ENCODE assay signal across 16 cellular contexts in the genomic region with DNA sequence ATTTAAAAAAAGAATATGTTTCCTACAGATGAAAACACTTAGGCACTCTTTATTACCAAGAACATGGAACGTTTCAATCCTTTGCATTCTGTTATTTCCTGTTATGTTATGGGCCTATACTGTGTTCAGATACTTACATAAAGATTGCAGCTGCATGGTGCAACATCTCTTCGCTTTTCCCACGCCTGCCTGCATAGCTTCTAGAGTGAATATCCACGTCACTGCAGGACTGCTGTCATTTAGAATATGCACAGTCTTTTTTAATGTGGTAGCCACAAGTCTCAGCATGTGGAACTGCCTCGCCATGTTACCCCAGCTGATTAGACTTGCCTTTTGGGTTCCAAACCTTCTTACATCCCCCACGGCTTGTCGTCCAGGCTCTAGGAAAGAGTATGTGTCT.
DNase-seq lines count a peak whose midpoint lies in the region; ATAC-seq and TF ChIP-seq lines count a peak whose summit lies in the region.
"Had no signal": no experiment of that assay in that cellular context is flagged by ENCODE, and none has a peak within 500 bp of the region (broad histone marks: within the 10 kb centered on the region; RNA-seq: fewer than 3 reads in every experiment).

No MANE protein-coding gene starts in this region.

- H3K4me3 ChIP-seq in GM23338 = no peak overlapping the region
- no peak overlapping the region for H3K4me3 ChIP-seq in fibroblast of villous mesenchyme (ENCODE audit: low read depth, low read length)
- H3K4me3 ChIP-seq: GM23248 had no signal

- no peak overlapping the region for H2AFZ ChIP-seq in GM23338
- H2AFZ ChIP-seq: GM23248 had no signal

- DNase-seq in GM23338 (ENCODE audit: low spot score) (no peak), SK-N-DZ (ENCODE audit: low spot score) (peak; percentile 15), fibroblast of villous mesenchyme (ENCODE audit: low read depth) (peak; percentile 61), NCI-H748 treated with DMSO at 0.1 percent for 48 hours (lab: John Stamatoyannopoulos, UW) (no peak), NCI-H1105 treated with DMSO at 0.1 percent for 48 hours (lab: John Stamatoyannopoulos, UW) (no peak)
- no peak for DNase-seq in stimulated activated effector memory CD8-positive, alpha-beta T cell treated with anti-CD3 and anti-CD28 coated beads, Interleukin-12 subunit alpha, Interleukin-12 subunit beta, amount 100 ng/mL, for 72 hours (ENCODE audit: low spot score in 2 of 2)
- DNase-seq: ACHN; AML-193; Caco-2; CD4-positive, alpha-beta T cell; GM23248; HCEC 1CT; HFFc6; IMR-90 had no signal

- H3K36me3 ChIP-seq in GM23338 (ENCODE audit: insufficient read depth) = no peaks in the 10 kb centered on the region

- H3K4me1 ChIP-seq in GM23338 (ENCODE audit: insufficient read depth) = no peaks in the 10 kb centered on the region

- ATAC-seq in GM23338 (no peak), HG03469 (IDR thresholded peaks at IDR 0.05; ENCODE audit: unreplicated experiment) (no peak)
- no peak for ATAC-seq in stimulated activated effector memory CD8-positive, alpha-beta T cell treated with anti-CD3 and anti-CD28 coated beads, Interleukin-12 subunit alpha, Interleukin-12 subunit beta, amount 100 ng/mL, for 72 hours

- no peaks in the 10 kb centered on the region for H3F3A ChIP-seq in GM23338 (replicated peaks; ENCODE audit: low read depth)

- peaks cover 10% of the 10 kb centered on the region for H3K4me1 Mint-ChIP-seq in GM23338
- no peaks in the 10 kb centered on the region for H3K4me1 Mint-ChIP-seq in stimulated activated effector memory CD8-positive, alpha-beta T cell treated with anti-CD3 and anti-CD28 coated beads, Interleukin-12 subunit alpha, Interleukin-12 subunit beta, amount 100 ng/mL, for 72 hours

- no peaks in the 10 kb centered on the region for H3K36me3 Mint-ChIP-seq in GM23338 (ENCODE audit: low read depth)
- peaks cover 9% of the 10 kb centered on the region for H3K36me3 Mint-ChIP-seq in stimulated activated effector memory CD8-positive, alpha-beta T cell treated with anti-CD3 and anti-CD28 coated beads, Interleukin-12 subunit alpha, Interleukin-12 subunit beta, amount 100 ng/mL, for 72 hours

- H3K27me3 Mint-ChIP-seq in GM23338 (ENCODE audit: insufficient read depth, low read depth, poor library complexity) = peaks cover 2% of the 10 kb centered on the region
- H3K27me3 Mint-ChIP-seq: CD4-positive, alpha-beta T cell had no signal

- no peaks in the 10 kb centered on the region for H3K9me3 Mint-ChIP-seq in GM23338
- no peaks in the 10 kb centered on the region for H3K9me3 Mint-ChIP-seq in stimulated activated effector memory CD8-positive, alpha-beta T cell treated with anti-CD3 and anti-CD28 coated beads, Interleukin-12 subunit alpha, Interleukin-12 subunit beta, amount 100 ng/mL, for 72 hours
- H3K9me3 Mint-ChIP-seq: CD4-positive, alpha-beta T cell; HFFc6 had no signal

- TF ChIP-seq CTCF in GM23338 (conservative IDR thresholded peaks at IDR 0.05; ENCODE audit: low read depth in 2 of 2) = no peak
- no peak for TF ChIP-seq CTCF in fibroblast of villous mesenchyme (IDR thresholded peaks at IDR 0.05; ENCODE audit: insufficient read depth, low read depth, low read length)

- no peak overlapping the region for H3K27ac ChIP-seq in GM23338 (ENCODE audit: low read depth)
- H3K27ac ChIP-seq: C4-2B, GM23248 had no signal

- no peaks in the 10 kb centered on the region; the same call in 1 of the 2 replicates for H3K9me2 ChIP-seq in GM23338 (ENCODE audit: insufficient read depth)

- H3K79me2 ChIP-seq in GM23338 (replicated peaks; ENCODE audit: insufficient read depth) = no peaks in the 10 kb centered on the region

- no peak overlapping the region for H3K4me2 ChIP-seq in GM23338

- H4K20me1 ChIP-seq in GM23338 (replicated peaks; ENCODE audit: insufficient read depth) = no peaks in the 10 kb centered on the region

- peak overlapping the region; percentile 50; the same call in 1 of the 2 replicates for H3K27ac Mint-ChIP-seq in GM23338
- peak overlapping the region; percentile 5 for H3K27ac Mint-ChIP-seq in stimulated activated effector memory CD8-positive, alpha-beta T cell treated with anti-CD3 and anti-CD28 coated beads, Interleukin-12 subunit alpha, Interleukin-12 subunit beta, amount 100 ng/mL, for 72 hours
- H3K27ac Mint-ChIP-seq: CD4-positive, alpha-beta T cell; HFFc6 had no signal

- no peak overlapping the region for H3K4me3 Mint-ChIP-seq in GM23338
- H3K4me3 Mint-ChIP-seq in stimulated activated effector memory CD8-positive, alpha-beta T cell treated with anti-CD3 and anti-CD28 coated beads, Interleukin-12 subunit alpha, Interleukin-12 subunit beta, amount 100 ng/mL, for 72 hours = no peak overlapping the region
- H3K4me3 Mint-ChIP-seq: CD4-positive, alpha-beta T cell; HFFc6 had no signal

- no peaks in the 10 kb centered on the region for H3K27me3 ChIP-seq in GM23338 (ENCODE audit: insufficient read depth)

TF ChIP-seq in GM23338, 12 proteins besides CTCF, POLR2A, EP300 and RAD21:
- TF ChIP-seq CREB1 (CRISPR knock-in tag; IDR thresholded peaks at IDR 0.05; ENCODE audit: low read depth) (no peak), JUNB (IDR thresholded peaks at IDR 0.05; ENCODE audit: unreplicated experiment) (no peak), ZNF114 (CRISPR knock-in tag; IDR thresholded peaks at IDR 0.05) (no peak), POLR2AphosphoS5 (IDR thresholded peaks at IDR 0.05; ENCODE audit: low read depth) (no peak)
- TF ChIP-seq, protein P1, sequence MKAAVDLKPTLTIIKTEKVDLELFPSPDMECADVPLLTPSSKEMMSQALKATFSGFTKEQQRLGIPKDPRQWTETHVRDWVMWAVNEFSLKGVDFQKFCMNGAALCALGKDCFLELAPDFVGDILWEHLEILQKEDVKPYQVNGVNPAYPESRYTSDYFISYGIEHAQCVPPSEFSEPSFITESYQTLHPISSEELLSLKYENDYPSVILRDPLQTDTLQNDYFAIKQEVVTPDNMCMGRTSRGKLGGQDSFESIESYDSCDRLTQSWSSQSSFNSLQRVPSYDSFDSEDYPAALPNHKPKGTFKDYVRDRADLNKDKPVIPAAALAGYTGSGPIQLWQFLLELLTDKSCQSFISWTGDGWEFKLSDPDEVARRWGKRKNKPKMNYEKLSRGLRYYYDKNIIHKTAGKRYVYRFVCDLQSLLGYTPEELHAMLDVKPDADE (IDR thresholded peaks at IDR 0.05) = no peak

Comparison
In these comparisons a context has a peak if more than half of its experiments do, and no peak if none do; other contexts are left out.
1. DNase-seq: peak in SK-N-DZ (single experiment) and fibroblast of villous mesenchyme (single experiment); none in GM23338 (single experiment), stimulated activated effector memory CD8-positive, alpha-beta T cell treated with anti-CD3 and anti-CD28 coated beads, Interleukin-12 subunit alpha, Interleukin-12 subunit beta, amount 100 ng/mL, for 72 hours (0 of 2), NCI-H748 treated with DMSO at 0.1 percent for 48 hours (single experiment) and NCI-H1105 treated with DMSO at 0.1 percent for 48 hours (single experiment).